Comparison of ENCODE assay signal across 14 cellular contexts in genomic region chr12:115450710-115451109, GRCh38.
DNase-seq lines count a peak whose midpoint lies in the region; TF ChIP-seq lines count a peak whose summit lies in the region.
"Had no signal": no experiment of that assay in that cellular context is flagged by ENCODE, and none has a peak within 500 bp of the region (broad histone marks: within the 10 kb centered on the region; RNA-seq: fewer than 3 reads in every experiment).

No MANE protein-coding gene starts in this region.

- H3K27me3 ChIP-seq in BE2C, result no peaks in the 10 kb centered on the region

- CTCF ChIA-PET in activated CD4-positive, alpha-beta T cell treated with anti-CD3 and anti-CD28 coated beads, Interleukin-2, amount 10 ng/mL, durations not matched to agents 7 days and 5 days (lab: Charles Lee), result no interaction called here

- peak overlapping the region in 1 of 3 experiments; percentile 34 for H3K27ac Mint-ChIP-seq in nephron
- no peak overlapping the region for H3K27ac Mint-ChIP-seq in activated CD4-positive, alpha-beta T cell treated with anti-CD3 and anti-CD28 coated beads, Interleukin-2, amount 10 ng/mL, durations not matched to agents 7 days and 5 days
- H3K27ac Mint-ChIP-seq: CD4-positive, alpha-beta T cell had no signal

- H3K27me3 Mint-ChIP-seq in nephron (ENCODE audit: low read depth), result peaks cover 24% of the 10 kb centered on the region
- H3K27me3 Mint-ChIP-seq in activated CD4-positive, alpha-beta T cell treated with anti-CD3 and anti-CD28 coated beads, Interleukin-2, amount 10 ng/mL, durations not matched to agents 7 days and 5 days, result peaks cover 23% of the 10 kb centered on the region

- POLR2A ChIA-PET in activated CD4-positive, alpha-beta T cell treated with anti-CD3 and anti-CD28 coated beads, Interleukin-2, amount 10 ng/mL, durations not matched to agents 7 days and 5 days (lab: Charles Lee), result no interaction called here

- peaks cover 40% of the 10 kb centered on the region for H3K4me1 ChIP-seq in BE2C

- H3K9me3 ChIP-seq in BE2C, result no peaks in the 10 kb centered on the region

- peaks cover 13% of the 10 kb centered on the region for H3K4me1 Mint-ChIP-seq in nephron
- peaks cover 7% of the 10 kb centered on the region for H3K4me1 Mint-ChIP-seq in activated CD4-positive, alpha-beta T cell treated with anti-CD3 and anti-CD28 coated beads, Interleukin-2, amount 10 ng/mL, durations not matched to agents 7 days and 5 days

- H3K4me3 Mint-ChIP-seq in nephron, result peak overlapping the region; percentile 56 to 89 (median 61)
- H3K4me3 Mint-ChIP-seq in activated CD4-positive, alpha-beta T cell treated with anti-CD3 and anti-CD28 coated beads, Interleukin-2, amount 10 ng/mL, durations not matched to agents 7 days and 5 days, result no peak overlapping the region
- H3K4me3 Mint-ChIP-seq: CD4-positive, alpha-beta T cell had no signal

- intact Hi-C loops in cardiac septum (cut with DNase I), result loop anchor here (1.0 to 5.0 kb wide), 3 partner anchors 58 to 768 kb away; partner anchors contain the start of gene TBX3

- no peaks in the 10 kb centered on the region for H3K9me3 Mint-ChIP-seq in nephron
- no peaks in the 10 kb centered on the region for H3K9me3 Mint-ChIP-seq in activated CD4-positive, alpha-beta T cell treated with anti-CD3 and anti-CD28 coated beads, Interleukin-2, amount 10 ng/mL, durations not matched to agents 7 days and 5 days
- H3K9me3 Mint-ChIP-seq: CD4-positive, alpha-beta T cell had no signal

- H3K36me3 ChIP-seq in BE2C, result no peaks in the 10 kb centered on the region

- H3K4me3 ChIP-seq in BE2C (ENCODE audit: low read depth, low read length), result no peak overlapping the region

- TF ChIP-seq CTCF in BE2C (IDR thresholded peaks at IDR 0.05; ENCODE audit: low read depth, low read length) (no peak), VCaP (conservative IDR thresholded peaks at IDR 0.05) (no peak), nephron (IDR thresholded peaks at IDR 0.05; ENCODE audit: unreplicated experiment in 3 of 3) (no peak)

- DNase-seq in BE2C, result peak; percentile 57
- peak; percentile 58 for DNase-seq in ELF-1 (ENCODE audit: low read depth, low spot score)
- no peak for DNase-seq in cortex of kidney (lab: John Stamatoyannopoulos, UW)
- DNase-seq in cardiac septum (ENCODE audit: low spot score), result no peak
- no peak for DNase-seq in NCI-H187 (lab: John Stamatoyannopoulos, UW)
- no peak for DNase-seq in activated CD4-positive, alpha-beta T cell treated with anti-CD3 and anti-CD28 coated beads, Interleukin-2, amount 10 ng/mL, durations not matched to agents 7 days and 5 days
- DNase-seq: ACHN; AML-193; CD4-positive, alpha-beta T cell; DMS79; NCI-H187 treated with DMSO at 0.1 percent for 48 hours; NCI-H748 treated with DMSO at 0.1 percent for 48 hours had no signal

- H3K27ac ChIP-seq in VCaP, result peak overlapping the region; percentile 95

- no peaks in the 10 kb centered on the region for H3K36me3 Mint-ChIP-seq in nephron (ENCODE audit: low read depth)
- no peaks in the 10 kb centered on the region for H3K36me3 Mint-ChIP-seq in activated CD4-positive, alpha-beta T cell treated with anti-CD3 and anti-CD28 coated beads, Interleukin-2, amount 10 ng/mL, durations not matched to agents 7 days and 5 days (ENCODE audit: low read depth)

Comparison
In these comparisons a context has a peak if more than half of its experiments do, and no peak if none do; other contexts are left out.
1. DNase-seq: peak in BE2C (single experiment) and ELF-1 (single experiment); none in cortex of kidney (single experiment), cardiac septum (single experiment), NCI-H187 (0 of 2) and activated CD4-positive, alpha-beta T cell treated with anti-CD3 and anti-CD28 coated beads, Interleukin-2, amount 10 ng/mL, durations not matched to agents 7 days and 5 days (single experiment).